Comparison of ENCODE assay signal across 12 cellular contexts in the genomic region with DNA sequence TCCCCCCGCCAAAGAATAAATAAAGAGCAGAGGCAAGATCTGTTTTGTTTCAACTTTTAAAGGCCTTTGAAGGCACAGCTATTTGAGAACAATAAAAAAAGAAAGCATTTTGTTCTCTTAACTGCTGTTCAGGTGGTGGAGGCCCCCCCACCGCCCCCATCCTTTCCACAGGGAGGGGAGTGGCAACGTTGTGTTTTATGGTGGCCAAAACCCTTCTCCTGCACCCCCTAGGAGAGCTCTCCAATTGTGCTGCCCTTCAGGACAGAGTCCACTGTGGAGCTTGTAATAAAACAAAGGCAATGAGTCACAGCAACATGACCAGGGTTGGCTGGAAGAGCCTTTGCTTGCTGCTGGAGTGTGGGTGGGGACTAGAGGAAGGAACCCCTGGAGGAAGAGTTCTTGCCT.
A peak's percentile ranks its signal among the peaks of the same experiment; 100 is the strongest.
DNase-seq lines count a peak whose midpoint lies in the region; ATAC-seq and TF ChIP-seq lines count a peak whose summit lies in the region.
"Had no signal": no experiment of that assay in that cellular context is flagged by ENCODE, and none has a peak within 500 bp of the region (broad histone marks: within the 10 kb centered on the region; RNA-seq: fewer than 3 reads in every experiment).

No MANE protein-coding gene starts in this region.

- H3K36me3 ChIP-seq in mammary epithelial cell (ENCODE audit: insufficient read depth, low read length) (no peaks in the 10 kb centered on the region), mucosa of descending colon (ENCODE audit: low read depth) (no peaks in the 10 kb centered on the region)
- H3K36me3 ChIP-seq in naive thymus-derived CD4-positive, alpha-beta T cell (ENCODE audit: control insufficient read depth in 2 of 3, insufficient read depth in 3 of 3, low read length in 3 of 3) = no peaks in the 10 kb centered on the region
- H3K36me3 ChIP-seq: BLaER1 treated with 17β-estradiol and CSF1 and Interleukin-3, amounts not matched to agents 10 nM and 100 nM had no signal

- no peak overlapping the region for H2AFZ ChIP-seq in mammary epithelial cell (ENCODE audit: low read depth, low read length)

- POLR2A ChIA-PET in naive thymus-derived CD4-positive, alpha-beta T cell (lab: Charles Lee) = no interaction called here

- no peak overlapping the region for H3K9ac ChIP-seq in mammary epithelial cell (ENCODE audit: insufficient read depth, low read length)
- H3K9ac ChIP-seq: BLaER1 treated with 17β-estradiol and CSF1 and Interleukin-3, amounts not matched to agents 10 nM and 100 nM had no signal

- no peaks in the 10 kb centered on the region for H4K20me1 ChIP-seq in mammary epithelial cell (ENCODE audit: insufficient read depth, low read length)
- H4K20me1 ChIP-seq: BLaER1 treated with 17β-estradiol and CSF1 and Interleukin-3, amounts not matched to agents 10 nM and 100 nM had no signal

- no peak overlapping the region for H3K27ac Mint-ChIP-seq in naive thymus-derived CD4-positive, alpha-beta T cell

- no peak for TF ChIP-seq CTCF in mammary epithelial cell (conservative IDR thresholded peaks at IDR 0.05 in 1 of 2, IDR thresholded peaks at IDR 0.05 in 1 of 2; ENCODE audit: extremely low read depth in 1 of 2, insufficient read depth in 1 of 2, low read depth in 1 of 2, low read length in 2 of 2)
- TF ChIP-seq CTCF in mucosa of descending colon (IDR thresholded peaks at IDR 0.05) = no peak

- 8% methylated on average over 2 of the region's 3 CpGs for whole genome bisulfite sequencing in mammary epithelial cell (ENCODE audit: low coverage, missing lambda C conversion rate)

- H3K4me2 ChIP-seq in mammary epithelial cell (ENCODE audit: insufficient read depth, low read depth, low read length) = no peak overlapping the region
- H3K4me2 ChIP-seq: BLaER1 treated with 17β-estradiol and CSF1 and Interleukin-3, amounts not matched to agents 10 nM and 100 nM had no signal

- H3K9me3 ChIP-seq in mammary epithelial cell (replicated peaks; ENCODE audit: insufficient read depth, low read length) (no peaks in the 10 kb centered on the region), mucosa of descending colon (no peaks in the 10 kb centered on the region)
- H3K9me3 ChIP-seq in naive thymus-derived CD4-positive, alpha-beta T cell (ENCODE audit: control insufficient read depth in 2 of 3, low read length in 3 of 3) = no peaks in the 10 kb centered on the region
- H3K9me3 ChIP-seq: BLaER1 treated with 17β-estradiol and CSF1 and Interleukin-3, amounts not matched to agents 10 nM and 100 nM had no signal

- intact Hi-C loops in mammary epithelial cell (cut with micrococcal nuclease) = no loop called here
- intact Hi-C loops in mucosa of descending colon (cut with DNase I, micrococcal nuclease) = no loop called here
- intact Hi-C loops in naive thymus-derived CD4-positive, alpha-beta T cell (cut with micrococcal nuclease) = no loop called here

- H3K36me3 Mint-ChIP-seq in naive thymus-derived CD4-positive, alpha-beta T cell = no peaks in the 10 kb centered on the region

- no peaks in the 10 kb centered on the region for H3K4me1 Mint-ChIP-seq in naive thymus-derived CD4-positive, alpha-beta T cell

- in situ Hi-C loops in ACHN (cut with HindIII; ENCODE audit: low pct_ligation_motif_present, low pct_unique_long_range_greater_than_20kb, low sequenced_read_pairs) (no loop called here), mammary epithelial cell (cut with MboI; ENCODE audit: low sequenced_read_pairs in 2 of 2) (no loop called here)

- BruUV-seq in mammary epithelial cell (replicated peaks; lab: Mats Ljungman, UMichigan) = no TSS peak

- H3K4me3 Mint-ChIP-seq in naive thymus-derived CD4-positive, alpha-beta T cell = no peak overlapping the region
- H3K4me3 Mint-ChIP-seq: neural crest cell had no signal

- H3K27me3 Mint-ChIP-seq in naive thymus-derived CD4-positive, alpha-beta T cell = peaks cover 0 to 4% (median 0%) of the 10 kb centered on the region in 5 donors

- H3K79me2 ChIP-seq in mammary epithelial cell (ENCODE audit: insufficient read depth, low read length) = no peaks in the 10 kb centered on the region

- H3K4me3 ChIP-seq in mammary epithelial cell (replicated peaks in 1 of 3; ENCODE audit: insufficient read depth in 1 of 3, low read depth in 2 of 3, low read length in 3 of 3) (no peak overlapping the region), mucosa of descending colon (no peak overlapping the region)
- no peak overlapping the region for H3K4me3 ChIP-seq in naive thymus-derived CD4-positive, alpha-beta T cell (ENCODE audit: low read length)
- H3K4me3 ChIP-seq: BLaER1 treated with 17β-estradiol and CSF1 and Interleukin-3, amounts not matched to agents 10 nM and 100 nM had no signal

- ATAC-seq in mucosa of descending colon (peak; percentile 99), GM21737 (IDR thresholded peaks at IDR 0.05; ENCODE audit: unreplicated experiment) (no peak)
- ATAC-seq in naive thymus-derived CD4-positive, alpha-beta T cell = no peak

- DNase-seq in ACHN = peak; percentile 15
- peak; percentile 31 for DNase-seq in HT1080 (ENCODE audit: low read depth)
- peak; percentile 13 for DNase-seq in mammary epithelial cell
- peak in 2 of 3 donors; percentile 50 to 52 for DNase-seq in mucosa of descending colon
- DNase-seq in HPDE6-E6E7 (ENCODE audit: extremely low spot score) = no peak
- DNase-seq in naive thymus-derived CD4-positive, alpha-beta T cell = no peak
- DNase-seq in KG1 (lab: John Stamatoyannopoulos, UW) = no peak
- DNase-seq: cortex of kidney, NCI-H1930 had no signal

- dilution Hi-C loops in mammary epithelial cell (cut with HindIII; ENCODE audit: low sequenced_read_pairs) = no loop called here

- H3K27ac ChIP-seq in mammary epithelial cell (ENCODE audit: insufficient read depth, low read depth, low read length) = no peak overlapping the region
- H3K27ac ChIP-seq in naive thymus-derived CD4-positive, alpha-beta T cell (ENCODE audit: low read depth, low read length) = no peak overlapping the region
- H3K27ac ChIP-seq: BLaER1 treated with 17β-estradiol and CSF1 and Interleukin-3, amounts not matched to agents 10 nM and 100 nM had no signal

- H3K9me3 Mint-ChIP-seq in naive thymus-derived CD4-positive, alpha-beta T cell = peaks cover 0 to 3% (median 0%) of the 10 kb centered on the region in 11 donors

- H3K27me3 ChIP-seq in mammary epithelial cell (ENCODE audit: insufficient read depth, low read length) = no peaks in the 10 kb centered on the region
- H3K27me3 ChIP-seq in naive thymus-derived CD4-positive, alpha-beta T cell (ENCODE audit: control insufficient read depth in 2 of 2, insufficient read depth in 2 of 2, low read length in 2 of 2) = no peaks in the 10 kb centered on the region
- H3K27me3 ChIP-seq: BLaER1 treated with 17β-estradiol and CSF1 and Interleukin-3, amounts not matched to agents 10 nM and 100 nM had no signal

- CTCF ChIA-PET in mammary epithelial cell (lab: Charles Lee; ENCODE audit: low non-redundant PET) = interaction anchor here (0.6 to 0.7 kb wide), 2 partner anchors 19 to 751 kb away, joined by 3 to 5 read pairs; no protein-coding TSS in a partner anchor
- CTCF ChIA-PET in naive thymus-derived CD4-positive, alpha-beta T cell (lab: Charles Lee) = no interaction called here

- H3K4me1 ChIP-seq in mammary epithelial cell (ENCODE audit: insufficient read depth, low read length) (no peaks in the 10 kb centered on the region), mucosa of descending colon (ENCODE audit: low read depth) (no peaks in the 10 kb centered on the region)
- H3K4me1 ChIP-seq in naive thymus-derived CD4-positive, alpha-beta T cell (ENCODE audit: control insufficient read depth in 2 of 2, insufficient read depth in 2 of 2, low read length in 2 of 2) = no peaks in the 10 kb centered on the region
- H3K4me1 ChIP-seq: BLaER1 treated with 17β-estradiol and CSF1 and Interleukin-3, amounts not matched to agents 10 nM and 100 nM had no signal

Comparison
In these comparisons a context has a peak if more than half of its experiments do, and no peak if none do; other contexts are left out.
1. DNase-seq: peak in ACHN (single experiment), HT1080 (single experiment), mammary epithelial cell (single experiment) and mucosa of descending colon (2 of 3); none in HPDE6-E6E7 (single experiment), naive thymus-derived CD4-positive, alpha-beta T cell (0 of 9) and KG1 (single experiment).